Comparison of ENCODE assay signal across 29 cellular contexts in the genomic region with DNA sequence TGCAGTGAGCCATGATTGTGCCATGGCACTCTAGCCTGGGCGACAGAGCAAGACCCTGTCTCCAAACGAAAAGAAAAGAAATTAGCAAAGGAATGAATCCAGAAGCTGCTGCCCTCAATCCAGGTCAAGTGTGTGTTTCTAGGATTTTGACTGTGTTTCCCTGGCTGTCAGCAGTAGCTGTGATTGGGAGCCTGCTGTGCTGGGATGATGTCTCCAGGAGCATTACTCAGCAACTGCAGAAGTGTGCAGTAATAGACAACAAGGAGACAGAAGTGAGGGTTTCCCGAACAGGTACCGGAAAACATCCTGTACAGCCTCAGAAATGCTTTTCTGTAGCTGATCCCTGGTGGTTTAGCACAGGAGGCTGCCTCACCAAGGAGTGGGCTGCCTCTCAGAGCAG.
"Had no signal": no experiment of that assay in that cellular context is flagged by ENCODE, and none has a peak within 500 bp of the region (broad histone marks: within the 10 kb centered on the region; RNA-seq: fewer than 3 reads in every experiment).

No MANE protein-coding gene starts in this region.

- H3K4me3 Mint-ChIP-seq: activated B cell treated with CpG ODN at 0.5 μM for 24 hours; activated CD4-positive, alpha-beta memory T cell treated with anti-CD3 and anti-CD28 coated beads for 36 hours; activated CD4-positive, alpha-beta T cell treated with anti-CD3 and anti-CD28 coated beads, Interleukin-2, amount 10 ng/mL, durations not matched to agents 24 days and 14 days; activated naive CD4-positive, alpha-beta T cell treated with anti-CD3 and anti-CD28 coated beads for 36 hours; activated naive CD8-positive, alpha-beta T cell; activated T-cell treated with anti-CD3 and anti-CD28 coated beads, Interleukin-2, amount 50 U/mL, for 4 hours; activated T-helper 17 cell treated with anti-CD3 and anti-CD28 coated beads, Interleukin-2, amount 50 U/mL, for 72 hours; brain had no signal

- H3K9ac ChIP-seq: KMS-11 had no signal

- H3K27ac Mint-ChIP-seq: activated B cell treated with CpG ODN at 0.5 μM for 24 hours; activated CD4-positive, alpha-beta memory T cell treated with anti-CD3 and anti-CD28 coated beads for 36 hours; activated CD4-positive, alpha-beta T cell treated with anti-CD3 and anti-CD28 coated beads, Interleukin-2, amount 10 ng/mL, durations not matched to agents 24 days and 14 days; activated naive CD4-positive, alpha-beta T cell treated with anti-CD3 and anti-CD28 coated beads for 36 hours; activated naive CD8-positive, alpha-beta T cell; activated T-helper 17 cell treated with anti-CD3 and anti-CD28 coated beads, Interleukin-2, amount 50 U/mL, for 72 hours; brain had no signal

- DNase-seq: activated B cell treated with CpG ODN at 0.5 μM for 24 hours; activated CD4-positive, alpha-beta memory T cell treated with anti-CD3 and anti-CD28 coated beads for 36 hours; activated CD4-positive, alpha-beta T cell treated with anti-CD3 and anti-CD28 coated beads for 1 hour; activated CD4-positive, alpha-beta T cell treated with anti-CD3 and anti-CD28 coated beads, Interleukin-2, amount 10 ng/mL, durations not matched to agents 24 days and 14 days; activated CD8-positive, alpha-beta memory T cell treated with anti-CD3 and anti-CD28 coated beads for 24 hours; activated gamma-delta T cell; activated naive CD4-positive, alpha-beta T cell treated with anti-CD3 and anti-CD28 coated beads for 36 hours; activated T-cell treated with anti-CD3 and anti-CD28 coated beads, Interleukin-2, amount 50 U/mL, for 4 hours; amygdala; cerebellar nuclear complex; colonic mucosa; NCI-H1092; NCI-H1417; NCI-H2029; NCI-H2107; NCI-H2171 treated with DMSO at 0.1 percent for 48 hours; NCI-H510A treated with DMSO at 0.1 percent for 48 hours; NK-92 treated with Interleukin-12 subunit alpha and Interleukin-12 subunit beta, amount 100 ng/mL, for 24 hours; OCI-M1; SHP77; SW 1271 had no signal

- FAIRE-seq: astrocyte, RCC 7860 had no signal

- H3K36me3 ChIP-seq: cardiac muscle cell, colonic mucosa, SJSA1 had no signal

- H3K36me3 Mint-ChIP-seq: brain had no signal

- H3K27ac ChIP-seq: cardiac muscle cell, colonic mucosa, KMS-11, SJSA1 had no signal

- H3K9me3 ChIP-seq: colonic mucosa, SJSA1 had no signal

- H3K4me2 ChIP-seq: KMS-11 had no signal

- H3K4me1 ChIP-seq: colonic mucosa, SJSA1 had no signal

- H3K27me3 Mint-ChIP-seq: activated CD4-positive, alpha-beta memory T cell treated with anti-CD3 and anti-CD28 coated beads for 36 hours; activated naive CD8-positive, alpha-beta T cell; activated T-helper 17 cell treated with anti-CD3 and anti-CD28 coated beads, Interleukin-2, amount 50 U/mL, for 72 hours had no signal

- H3K4me3 ChIP-seq: cardiac muscle cell, colonic mucosa, SJSA1 had no signal

- H3K27me3 ChIP-seq: cardiac muscle cell, colonic mucosa, SJSA1 had no signal
